Comparison of ENCODE assay signal across 29 cellular contexts in genomic region chr11:35432464-35432863, GRCh38. TPM values are rescaled to one million over a fixed set of nuclear protein-coding genes. Genes with fewer than 3 reads are reported as not detected.
"Had no signal": no experiment of that assay in that cellular context is flagged by ENCODE, and none has a peak within 500 bp of the region (broad histone marks: within the 10 kb centered on the region; RNA-seq: fewer than 3 reads in every experiment).

No MANE protein-coding gene starts in this region.

- H3K4me1 Mint-ChIP-seq: naive thymus-derived CD4-positive, alpha-beta T cell; natural killer cell; neural progenitor cell; stimulated activated effector memory CD8-positive, alpha-beta T cell treated with anti-CD3 and anti-CD28 coated beads, Interleukin-12 subunit alpha, Interleukin-12 subunit beta, amount 100 ng/mL, for 72 hours; stimulated activated naive B cell treated with anti-CD40 and anti-IgM and Interleukin-4, amounts not matched to agents 10 μg/mL and 1 μg/mL and 100 μg/mL, for 72 hours had no signal

- H3K36me3 ChIP-seq: neutrophil, pancreas, prostate gland, right lobe of liver, thoracic aorta, thyroid gland, upper lobe of right lung, uterus had no signal

- H3K36me3 Mint-ChIP-seq: naive thymus-derived CD4-positive, alpha-beta T cell; natural killer cell; neural progenitor cell; stimulated activated effector memory CD8-positive, alpha-beta T cell treated with anti-CD3 and anti-CD28 coated beads, Interleukin-12 subunit alpha, Interleukin-12 subunit beta, amount 100 ng/mL, for 72 hours; stimulated activated naive B cell treated with anti-CD40 and anti-IgM and Interleukin-4, amounts not matched to agents 10 μg/mL and 1 μg/mL and 100 μg/mL, for 72 hours had no signal

- H3K4me1 ChIP-seq: neural progenitor cell, pancreas, right lobe of liver, sigmoid colon, stomach, uterus had no signal

- H3K9ac ChIP-seq: neural progenitor cell had no signal

- H3K27me3 ChIP-seq: neural progenitor cell, pancreas, right lobe of liver, sigmoid colon, thyroid gland, tibial nerve, uterus had no signal

- DNase-seq: naive thymus-derived CD4-positive, alpha-beta T cell; natural killer cell; nucleus accumbens; pancreas; retina; right cardiac atrium; right lobe of liver; sigmoid colon; small intestine; stimulated activated CD4-positive, alpha-beta T cell treated with anti-CD3 and anti-CD28 coated beads, Interleukin-15, amount 100 ng/mL, for 24 hours; stimulated activated CD4-positive, alpha-beta T cell treated with anti-CD3 and anti-CD28 coated beads, Interleukin-2, amount 100 ng/mL, for 24 hours; stimulated activated CD4-positive, alpha-beta T cell treated with anti-CD3 and anti-CD28 coated beads, Interleukin-2, amount 100 ng/mL, for 48 hours; stimulated activated CD4-positive, alpha-beta T cell treated with anti-CD3 and anti-CD28 coated beads, Interleukin-4, amount 100 ng/mL, for 24 hours; stimulated activated naive B cell treated with anti-CD40 and anti-IgM and Interleukin-4, amounts not matched to agents 10 μg/mL and 1 μg/mL and 100 μg/mL, for 72 hours; stimulated activated naive CD4-positive, alpha-beta T cell treated with Interleukin-2 at 50 U/mL for 16 hours; stomach; thyroid gland; trophoblast cell; upper lobe of right lung; uterus had no signal

- H3K4me3 ChIP-seq: neural progenitor cell, pancreas, prostate gland, right lobe of liver, sigmoid colon, stomach, thoracic aorta, thyroid gland, tibial nerve, upper lobe of right lung, uterus had no signal

- H3K9me3 ChIP-seq: neutrophil, pancreas, prostate gland, right lobe of liver, sigmoid colon, stomach, thoracic aorta, thyroid gland, tibial nerve, upper lobe of right lung, uterus had no signal

- H3K9me3 Mint-ChIP-seq: naive thymus-derived CD4-positive, alpha-beta T cell; natural killer cell; nephron; stimulated activated effector memory CD8-positive, alpha-beta T cell treated with anti-CD3 and anti-CD28 coated beads, Interleukin-12 subunit alpha, Interleukin-12 subunit beta, amount 100 ng/mL, for 72 hours; stimulated activated naive B cell treated with anti-CD40 and anti-IgM and Interleukin-4, amounts not matched to agents 10 μg/mL and 1 μg/mL and 100 μg/mL, for 72 hours; stimulated activated naive CD8-positive, alpha-beta T cell treated with anti-CD3 and anti-CD28 coated beads, Interleukin-15, Interleukin-2, amounts not matched to agents 100 ng/mL and 50 ng/mL, for 24 hours had no signal

- H2AFZ ChIP-seq: neural progenitor cell had no signal

- H3K4me2 ChIP-seq: neural progenitor cell had no signal

- H3K27ac ChIP-seq: neural progenitor cell, neutrophil, pancreas, prostate gland, right lobe of liver, sigmoid colon, stomach, thoracic aorta, thyroid gland, tibial nerve, upper lobe of right lung, uterus had no signal

- H3K4me3 Mint-ChIP-seq: naive thymus-derived CD4-positive, alpha-beta T cell; natural killer cell; nephron; neural progenitor cell; stimulated activated effector memory CD8-positive, alpha-beta T cell treated with anti-CD3 and anti-CD28 coated beads, Interleukin-12 subunit alpha, Interleukin-12 subunit beta, amount 100 ng/mL, for 72 hours; stimulated activated naive B cell treated with anti-CD40 and anti-IgM and Interleukin-4, amounts not matched to agents 10 μg/mL and 1 μg/mL and 100 μg/mL, for 72 hours; stimulated activated naive CD8-positive, alpha-beta T cell treated with anti-CD3 and anti-CD28 coated beads, Interleukin-15, Interleukin-2, amounts not matched to agents 100 ng/mL and 50 ng/mL, for 24 hours had no signal

- ATAC-seq: naive thymus-derived CD4-positive, alpha-beta T cell; natural killer cell; pancreas; right cardiac atrium; right lobe of liver; stimulated activated effector memory CD8-positive, alpha-beta T cell treated with anti-CD3 and anti-CD28 coated beads, Interleukin-12 subunit alpha, Interleukin-12 subunit beta, amount 100 ng/mL, for 72 hours; stimulated activated naive B cell treated with anti-CD40 and anti-IgM and Interleukin-4, amounts not matched to agents 10 μg/mL and 1 μg/mL and 100 μg/mL, for 72 hours; upper lobe of right lung had no signal

- H3K27ac Mint-ChIP-seq: naive thymus-derived CD4-positive, alpha-beta T cell; natural killer cell; nephron; neural progenitor cell; stimulated activated effector memory CD8-positive, alpha-beta T cell treated with anti-CD3 and anti-CD28 coated beads, Interleukin-12 subunit alpha, Interleukin-12 subunit beta, amount 100 ng/mL, for 72 hours; stimulated activated naive B cell treated with anti-CD40 and anti-IgM and Interleukin-4, amounts not matched to agents 10 μg/mL and 1 μg/mL and 100 μg/mL, for 72 hours; stimulated activated naive CD8-positive, alpha-beta T cell treated with anti-CD3 and anti-CD28 coated beads, Interleukin-15, Interleukin-2, amounts not matched to agents 100 ng/mL and 50 ng/mL, for 24 hours had no signal

RNA-seq across cellular contexts. Expression of gene SLC1A2, which starts 13.1 kb away (rescaled TPM):
- total RNA-seq: pulmonary artery endothelial cell had no signal
- polyA plus RNA-seq: naive thymus-derived CD4-positive, alpha-beta T cell had no signal
